In the genomic region with DNA sequence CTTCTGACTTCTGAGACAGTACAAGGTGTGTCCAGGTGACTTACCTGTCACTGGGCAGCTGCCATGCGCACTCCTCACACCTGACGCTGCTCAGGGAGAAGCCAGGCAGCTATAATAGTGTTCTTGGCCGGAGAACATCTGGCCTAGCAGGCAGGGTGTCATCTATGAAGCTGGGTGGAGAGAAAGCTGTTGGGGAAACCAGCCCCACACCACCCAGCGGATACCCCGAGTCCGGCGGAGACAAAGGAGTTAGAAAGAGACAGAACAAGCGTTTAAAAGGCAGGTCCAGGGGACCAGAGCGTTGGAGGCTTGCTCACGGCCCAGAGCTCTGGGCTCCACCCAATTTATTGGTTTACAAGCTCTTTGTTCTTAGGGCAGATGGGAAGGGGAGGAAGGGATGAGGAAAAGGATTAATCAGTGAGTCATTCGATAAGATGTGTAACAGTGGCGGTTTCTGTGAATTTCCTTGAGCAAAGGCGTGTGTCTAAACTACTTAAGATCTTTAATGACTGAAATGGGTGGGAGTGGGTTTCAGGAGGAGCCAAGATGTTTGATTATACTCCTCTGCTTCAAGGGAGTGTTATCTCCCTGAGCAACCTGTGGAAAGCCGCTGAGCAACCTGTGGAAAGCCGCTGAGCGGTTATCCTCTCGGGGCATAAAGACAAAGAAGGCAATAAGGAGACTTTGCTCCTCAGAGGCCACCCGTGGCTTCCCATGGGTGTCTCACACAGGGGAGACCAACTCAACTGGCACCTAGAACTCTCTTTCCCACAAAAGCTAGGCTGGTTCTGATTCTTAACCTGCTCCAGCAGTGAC, we compare ENCODE assay signal across 20 cellular contexts. TPM values are rescaled to one million over a fixed set of nuclear protein-coding genes. Genes with fewer than 3 reads are reported as not detected.
DNase-seq lines count a peak whose midpoint lies in the region; ATAC-seq and TF ChIP-seq lines count a peak whose summit lies in the region.
"Had no signal": no experiment of that assay in that cellular context is flagged by ENCODE, and none has a peak within 500 bp of the region (broad histone marks: within the 10 kb centered on the region; RNA-seq: fewer than 3 reads in every experiment).

A gene with protein sequence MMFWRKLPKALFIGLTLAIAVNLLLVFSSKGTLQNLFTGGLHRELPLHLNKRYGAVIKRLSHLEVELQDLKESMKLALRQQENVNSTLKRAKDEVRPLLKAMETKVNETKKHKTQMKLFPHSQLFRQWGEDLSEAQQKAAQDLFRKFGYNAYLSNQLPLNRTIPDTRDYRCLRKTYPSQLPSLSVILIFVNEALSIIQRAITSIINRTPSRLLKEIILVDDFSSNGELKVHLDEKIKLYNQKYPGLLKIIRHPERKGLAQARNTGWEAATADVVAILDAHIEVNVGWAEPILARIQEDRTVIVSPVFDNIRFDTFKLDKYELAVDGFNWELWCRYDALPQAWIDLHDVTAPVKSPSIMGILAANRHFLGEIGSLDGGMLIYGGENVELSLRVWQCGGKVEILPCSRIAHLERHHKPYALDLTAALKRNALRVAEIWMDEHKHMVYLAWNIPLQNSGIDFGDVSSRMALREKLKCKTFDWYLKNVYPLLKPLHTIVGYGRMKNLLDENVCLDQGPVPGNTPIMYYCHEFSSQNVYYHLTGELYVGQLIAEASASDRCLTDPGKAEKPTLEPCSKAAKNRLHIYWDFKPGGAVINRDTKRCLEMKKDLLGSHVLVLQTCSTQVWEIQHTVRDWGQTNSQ (plus strand): TSS at position 580 of the 816 bp plus-strand sequence. CDS start 278 bp downstream, outside the sequence.

- H2AFZ ChIP-seq in trophoblast cell (ENCODE audit: insufficient read depth, low read length, poor library complexity): no peak within 1 kb of the TSS

- peak within 1 kb of the TSS; percentile 24 for H3K4me3 ChIP-seq in NT2/D1 (ENCODE audit: insufficient read length, low read depth)
- no peak within 1 kb of the TSS for H3K4me3 ChIP-seq in trophoblast cell (ENCODE audit: low read depth, low read length)

- no peak within 1 kb of the TSS for H4K8ac ChIP-seq in trophoblast cell (ENCODE audit: low read depth, low read length)

- H3K4me1 ChIP-seq in ES-I3 (ENCODE audit: insufficient read depth, low read length) (peaks cover 27% of the 10 kb centered on the region), NT2/D1 (ENCODE audit: insufficient read depth, insufficient read length) (peaks cover 23% of the 10 kb centered on the region), foreskin keratinocyte (no peaks in the 10 kb centered on the region), trophoblast cell (ENCODE audit: control insufficient read depth in 1 of 2, insufficient read depth in 2 of 2, low read length in 2 of 2) (peaks cover 0 to 3% of the 10 kb centered on the region in 2 experiments)

- no peak within 1 kb of the TSS for H3K4me2 ChIP-seq in trophoblast cell (ENCODE audit: low read length)

- no peaks in the 10 kb centered on the region for H3K79me1 ChIP-seq in trophoblast cell (ENCODE audit: low read length)

- H2BK5ac ChIP-seq in trophoblast cell (ENCODE audit: low read depth, low read length, poor library complexity): no peak within 1 kb of the TSS

- no peak within 1 kb of the TSS for H3K4ac ChIP-seq in trophoblast cell (ENCODE audit: low read depth, low read length)

- H4K91ac ChIP-seq in trophoblast cell (ENCODE audit: low read depth, low read length): no peak within 1 kb of the TSS

- no peak within 1 kb of the TSS for H2AK5ac ChIP-seq in trophoblast cell (ENCODE audit: low read length)

- H3K36me3 ChIP-seq in ES-I3 (ENCODE audit: insufficient read depth, low read length) (no peaks in the 10 kb centered on the region), NT2/D1 (ENCODE audit: insufficient read depth, insufficient read length, low read length) (no peaks in the 10 kb centered on the region), trophoblast cell (ENCODE audit: control insufficient read depth in 1 of 2, insufficient read depth in 2 of 2, low read length in 2 of 2) (no peaks in the 10 kb centered on the region)
- H3K36me3 ChIP-seq: brain microvascular endothelial cell had no signal

- peak within 1 kb of the TSS; percentile 16 for H3K9ac ChIP-seq in ES-I3 (ENCODE audit: low read depth, low read length)
- H3K9ac ChIP-seq in NT2/D1 (ENCODE audit: insufficient read length, low read depth): peak within 1 kb of the TSS; percentile 77
- H3K9ac ChIP-seq in trophoblast cell (ENCODE audit: low read length): no peak within 1 kb of the TSS

- H3K27ac ChIP-seq in foreskin keratinocyte: no peak within 1 kb of the TSS
- no peak within 1 kb of the TSS for H3K27ac ChIP-seq in trophoblast cell (ENCODE audit: low read depth, low read length)
- H3K27ac ChIP-seq: brain microvascular endothelial cell, C4-2B had no signal

- no CpG with 5 or more reads among the region's 18 CpGs for WGBS in trophoblast cell (ENCODE audit: extremely low coverage, insufficient coverage, insufficient read length)

- no peak within 1 kb of the TSS for H4K12ac ChIP-seq in trophoblast cell (ENCODE audit: low read depth, low read length)

- H2BK120ac ChIP-seq in trophoblast cell (ENCODE audit: insufficient read depth, low read length, poor library complexity): no peak within 1 kb of the TSS

- H3K27me3 ChIP-seq in NT2/D1 (ENCODE audit: insufficient read depth, insufficient read length) (no peaks in the 10 kb centered on the region), foreskin keratinocyte (peaks cover 29% of the 10 kb centered on the region), trophoblast cell (ENCODE audit: insufficient read depth, low read length) (no peaks in the 10 kb centered on the region)
- H3K27me3 ChIP-seq: brain microvascular endothelial cell had no signal

- no peak within 1 kb of the TSS for H2BK12ac ChIP-seq in trophoblast cell (ENCODE audit: low read length)

- no peaks in the 10 kb centered on the region for H3K79me2 ChIP-seq in trophoblast cell (ENCODE audit: control insufficient read depth, insufficient read depth, low read length, poor library complexity)

- H3K9me3 ChIP-seq in ES-I3 (ENCODE audit: control insufficient read depth, insufficient read depth, low read length) (no peaks in the 10 kb centered on the region), NT2/D1 (ENCODE audit: insufficient read depth, low read length) (no peaks in the 10 kb centered on the region), trophoblast cell (ENCODE audit: insufficient read depth, low read depth, low read length) (no peaks in the 10 kb centered on the region)

- no peak for DNase-seq in NT2/D1 (ENCODE audit: low read depth, low spot score)
- peak in 1 of 2 donors; percentile 7 for DNase-seq in foreskin keratinocyte
- no peak for DNase-seq in trophoblast cell
- DNase-seq in NCI-H2107 (lab: John Stamatoyannopoulos, UW): no peak
- no peak for DNase-seq in activated T-cell treated with anti-CD3 and anti-CD28 coated beads, Interleukin-2, amount 50 U/mL, for 48 hours
- DNase-seq: ACHN; activated B cell treated with CpG ODN at 0.5 μM for 24 hours; activated naive CD8-positive, alpha-beta T cell treated with anti-CD3 and anti-CD28 coated beads for 36 hours; brain microvascular endothelial cell; DMS153; islet precursor cell; NCI-H2081; NCI-H69; nephron progenitor cell; OCI-M1; T-helper 17 cell had no signal

- no peak within 1 kb of the TSS for H3K18ac ChIP-seq in trophoblast cell (ENCODE audit: low read length)

- TF ChIP-seq CTCF in foreskin keratinocyte (conservative IDR thresholded peaks at IDR 0.05): no peak

- peak within 1 kb of the TSS; percentile 43 for H3K23ac ChIP-seq in trophoblast cell (ENCODE audit: low read length)

- H3K14ac ChIP-seq in trophoblast cell (ENCODE audit: low read length): no peak within 1 kb of the TSS

- ATAC-seq in foreskin keratinocyte (peak; percentile 73), HG03442 (IDR thresholded peaks at IDR 0.05; ENCODE audit: unreplicated experiment) (no peak), GM19324 (IDR thresholded peaks at IDR 0.05; ENCODE audit: low FRiP score, unreplicated experiment) (no peak)
- ATAC-seq: T-helper 17 cell had no signal

RNA-seq across cellular contexts. Expression of the gene that starts here (rescaled TPM):
- total RNA-seq in foreskin keratinocyte: not detected in 2 replicates
- not detected in 2 replicates for polyA plus RNA-seq in foreskin keratinocyte
- 0.43 and 0.62 TPM in 2 replicates for polyA plus RNA-seq in trophoblast cell (2013)

Comparison
In these comparisons a context has a peak if more than half of its experiments do, and no peak if none do; other contexts are left out.
1. Peak in ATAC-seq in foreskin keratinocyte; RNA of the gene not detected or under 1 TPM.